In the genomic region with DNA sequence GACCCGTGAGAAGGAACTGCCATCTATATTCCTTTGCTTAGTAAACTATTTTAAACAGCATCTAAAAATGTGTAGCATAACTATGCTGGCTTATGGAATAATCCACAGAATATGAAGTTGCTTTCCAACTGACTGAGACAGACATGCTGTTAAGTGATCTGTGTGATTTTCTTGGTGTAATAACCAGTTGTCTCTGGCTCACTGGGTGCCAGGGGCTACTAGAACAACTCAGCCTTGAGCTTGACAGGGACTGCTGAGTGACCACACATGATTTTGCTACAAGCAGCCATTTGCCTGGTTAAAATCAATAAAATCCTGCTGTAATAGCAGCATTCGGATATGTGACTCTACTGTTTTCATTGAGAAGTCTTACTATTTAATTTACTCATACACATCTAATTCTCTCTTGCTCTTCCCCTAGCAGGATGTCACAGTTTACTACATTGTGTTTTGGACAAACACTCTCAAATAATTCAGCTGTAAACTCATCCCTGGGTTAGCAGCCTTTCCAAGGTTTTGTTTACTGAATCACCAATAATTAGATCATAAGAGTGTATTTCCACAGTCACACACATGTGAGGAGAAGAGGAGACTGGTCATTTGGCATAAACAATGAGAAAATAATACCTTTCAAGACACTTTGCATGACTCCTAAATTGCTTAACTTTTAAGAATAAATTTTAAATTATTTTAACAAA, we compare ENCODE assay signal across 17 cellular contexts.
DNase-seq lines count a peak whose midpoint lies in the region; FAIRE-seq and TF ChIP-seq lines count a peak whose summit lies in the region.
"Had no signal": no experiment of that assay in that cellular context is flagged by ENCODE, and none has a peak within 500 bp of the region (broad histone marks: within the 10 kb centered on the region; RNA-seq: fewer than 3 reads in every experiment).

No MANE protein-coding gene starts in this region.

- H3K36me3 ChIP-seq in ascending aorta: no peaks in the 10 kb centered on the region
- H3K36me3 ChIP-seq: spleen had no signal

- intact Hi-C loops in ascending aorta (cut with DNase I): no loop called here

- no peaks in the 10 kb centered on the region for H3K4me1 ChIP-seq in ascending aorta
- H3K4me1 ChIP-seq: spleen had no signal

- H3K27me3 ChIP-seq in ascending aorta: no peaks in the 10 kb centered on the region
- H3K27me3 ChIP-seq: spleen had no signal

- no peak overlapping the region for H3K4me3 ChIP-seq in ascending aorta
- H3K4me3 ChIP-seq: spleen had no signal

- no peaks in the 10 kb centered on the region for H3K9me3 ChIP-seq in ascending aorta
- H3K9me3 ChIP-seq: spleen had no signal

- peak; percentile 33 for FAIRE-seq in endometrium (lab: Jason Lieb, UNC)
- FAIRE-seq: A204.1, astrocyte had no signal

- no peak overlapping the region for H3K27ac ChIP-seq in ascending aorta
- H3K27ac ChIP-seq: spleen had no signal

- TF ChIP-seq CTCF in ascending aorta (IDR thresholded peaks at IDR 0.05): no peak

- peak; percentile 42 for DNase-seq in NCI-H82 (lab: John Stamatoyannopoulos, UW)
- DNase-seq in NCI-H82 treated with DMSO at 0.1 percent for 48 hours (lab: John Stamatoyannopoulos, UW; ENCODE audit: unreplicated experiment): no peak
- peak; percentile 3 to 38 for DNase-seq in NCI-H446 (lab: John Stamatoyannopoulos, UW)
- peak; percentile 63 for DNase-seq in pons (ENCODE audit: low spot score)
- no peak for DNase-seq in activated CD4-positive, alpha-beta T cell treated with anti-CD3 and anti-CD28 coated beads, Interleukin-2, amount 50 U/mL, for 4 hours
- no peak for DNase-seq in ascending aorta (ENCODE audit: low spot score in 2 of 2)
- no peak for DNase-seq in midbrain (lab: John Stamatoyannopoulos, UW)
- DNase-seq: activated CD8-positive, alpha-beta memory T cell treated with anti-CD3 and anti-CD28 coated beads, Interleukin-2, amount 10 ng/mL, durations not matched to agents 7 days and 5 days; DMS53; hippocampal formation; kidney glomerular epithelial cell; NCI-H510A treated with DMSO at 0.1 percent for 48 hours; spleen; T-cell had no signal

Comparison
In these comparisons a context has a peak if more than half of its experiments do, and no peak if none do; other contexts are left out.
1. DNase-seq: peak in NCI-H82 (single experiment), NCI-H446 (2 of 2) and pons (single experiment); none in NCI-H82 treated with DMSO at 0.1 percent for 48 hours (single experiment), activated CD4-positive, alpha-beta T cell treated with anti-CD3 and anti-CD28 coated beads, Interleukin-2, amount 50 U/mL, for 4 hours (0 of 2), ascending aorta (0 of 2) and midbrain (single experiment).